7 cellular contexts compared by ENCODE assay signal in genomic region chr11:87122852-87123251, GRCh38.
"Had no signal": no experiment of that assay in that cellular context is flagged by ENCODE, and none has a peak within 500 bp of the region (broad histone marks: within the 10 kb centered on the region; RNA-seq: fewer than 3 reads in every experiment).

No MANE protein-coding gene starts in this region.

- H3K4me3 Mint-ChIP-seq: HFFc6, IgD-negative memory B cell had no signal

- H3K9me3 Mint-ChIP-seq: HFFc6, IgD-negative memory B cell had no signal

- H3K27ac Mint-ChIP-seq: HFFc6, IgD-negative memory B cell had no signal

- H3K36me3 ChIP-seq: HAP-1 had no signal

- H3K27ac ChIP-seq: GM23248, HL-60 had no signal

- DNase-seq: GM23248, GOT3, H7, HFFc6 had no signal

- H3K27me3 Mint-ChIP-seq: IgD-negative memory B cell had no signal

- H3K4me3 ChIP-seq: GM23248, HAP-1 had no signal

- H3K9me3 ChIP-seq: HAP-1 had no signal
